Comparison of ENCODE assay signal across 8 cellular contexts in the genomic region with DNA sequence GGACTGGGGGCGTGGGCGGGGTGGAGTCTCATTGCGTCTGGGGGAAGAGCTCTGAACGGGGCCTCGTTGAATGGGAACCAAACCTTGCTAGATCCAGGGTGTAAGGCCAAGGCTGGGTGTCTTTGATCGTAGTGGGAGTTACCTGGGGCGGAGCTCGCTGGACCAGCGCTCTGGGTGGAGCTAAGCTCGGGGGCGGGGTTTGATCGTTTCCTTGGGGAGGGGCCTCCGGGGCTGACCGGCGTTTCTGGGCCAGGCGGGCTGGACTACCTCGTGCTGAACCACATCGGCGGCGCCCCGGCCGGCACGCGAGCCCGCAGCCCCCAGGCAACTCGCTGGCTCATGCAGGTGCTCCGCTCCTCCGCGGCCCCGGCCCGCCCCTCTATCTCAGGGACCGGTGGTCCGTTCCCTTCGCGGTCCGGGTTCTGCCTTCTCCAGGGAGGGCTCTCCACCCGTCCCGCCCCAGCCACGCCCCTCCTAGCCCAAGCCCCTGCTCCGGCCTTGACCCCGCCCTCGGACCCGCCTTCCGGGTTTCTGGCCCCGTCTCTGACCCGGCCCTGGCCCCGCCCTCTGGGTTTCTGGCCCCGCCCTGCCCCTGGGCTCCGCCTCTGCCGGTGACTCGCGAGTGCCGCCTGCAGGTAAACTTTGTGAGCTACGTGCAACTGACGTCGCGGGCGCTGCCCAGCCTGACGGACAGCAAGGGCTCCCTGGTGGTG. TPM values are rescaled to one million over a fixed set of nuclear protein-coding genes. Genes with fewer than 3 reads are reported as not detected.
DNase-seq lines count a peak whose midpoint lies in the region; ATAC-seq and TF ChIP-seq lines count a peak whose summit lies in the region.

No MANE protein-coding gene starts in this region.

- H3K36me3 ChIP-seq in KMS-11 (ENCODE audit: insufficient read depth) (no peaks in the 10 kb centered on the region), neural progenitor cell (no peaks in the 10 kb centered on the region), stomach (peaks cover 2 to 5% (median 4%) of the 10 kb centered on the region in 4 donors)

- DNase-seq in DMS114 treated with DMSO at 0.1 percent for 48 hours (lab: John Stamatoyannopoulos, UW; ENCODE audit: unreplicated experiment), result peak; percentile 51
- peak; percentile 97 for DNase-seq in RPMI8226
- peak; percentile 99 for DNase-seq in activated effector memory CD4-positive, alpha-beta T cell treated with anti-CD3 and anti-CD28 coated beads, Interleukin-2, amount 50 U/mL, for 16 hours
- DNase-seq in foreskin melanocyte, result peak; percentile 89
- DNase-seq in neural progenitor cell (ENCODE audit: low spot score), result peak; percentile 98
- DNase-seq in stomach, result peak; percentile 99

- no peaks in the 10 kb centered on the region for H3K9me3 Mint-ChIP-seq in neural progenitor cell

- peaks cover 36% of the 10 kb centered on the region for H3F3A ChIP-seq in neural progenitor cell (ENCODE audit: low read depth)

- peak overlapping the region; percentile 57 for H3K27ac Mint-ChIP-seq in neural progenitor cell

- intact Hi-C loops in stomach (cut with DNase I; ENCODE audit: low total_unique reads), result no loop called here

- H3K9me3 ChIP-seq in neural progenitor cell (ENCODE audit: low read depth) (no peaks in the 10 kb centered on the region), stomach (no peaks in the 10 kb centered on the region)

- peak; percentile 78 for TF ChIP-seq CTCF in KMS-11 (conservative IDR thresholded peaks at IDR 0.05; ENCODE audit: low read depth, low read length)
- TF ChIP-seq CTCF in neural progenitor cell (IDR thresholded peaks at IDR 0.05), result peak; percentile 81
- TF ChIP-seq CTCF in stomach (IDR thresholded peaks at IDR 0.05), result peak in 5 of 7 experiments; percentile 68 to 85 (median 72)

- ATAC-seq in GM21717 (IDR thresholded peaks at IDR 0.05; ENCODE audit: unreplicated experiment), result peak; percentile 32

- no peak for TF ChIP-seq EP300 in stomach (IDR thresholded peaks at IDR 0.05)

- H3K4me1 ChIP-seq in KMS-11 (ENCODE audit: low read depth, poor library complexity, severe bottlenecking) (peaks cover 12% of the 10 kb centered on the region), neural progenitor cell (peaks cover under 1% of the 10 kb centered on the region), stomach (peaks cover 25 to 44% (median 35%) of the 10 kb centered on the region in 4 donors)

- H3K4me2 ChIP-seq in KMS-11, result peak overlapping the region; percentile 13; the same call in 1 of the 2 replicates
- H3K4me2 ChIP-seq in neural progenitor cell, result peak overlapping the region; percentile 66

- no peak overlapping the region for H3K4me3 ChIP-seq in KMS-11 (IDR thresholded peaks at IDR 0.05; ENCODE audit: insufficient read depth, low read depth, low read length)
- H3K4me3 ChIP-seq in neural progenitor cell, result peak overlapping the region; percentile 58
- H3K4me3 ChIP-seq in stomach, result peak overlapping the region; percentile 60 to 70 (median 65)

- H3K36me3 Mint-ChIP-seq in neural progenitor cell, result no peaks in the 10 kb centered on the region

- H3K27ac ChIP-seq in KMS-11, result peak overlapping the region; percentile 50; the same call in 1 of the 2 replicates
- no peak overlapping the region for H3K27ac ChIP-seq in neural progenitor cell
- peak overlapping the region; percentile 83 to 92 (median 88) for H3K27ac ChIP-seq in stomach

- peak overlapping the region; percentile 84 for H3K4me3 Mint-ChIP-seq in neural progenitor cell

- H3K27me3 ChIP-seq in KMS-11 (ENCODE audit: insufficient read depth, low read depth) (no peaks in the 10 kb centered on the region; the same call in 1 of the 2 replicates), neural progenitor cell (no peaks in the 10 kb centered on the region), stomach (no peaks in the 10 kb centered on the region)

- no peak for TF ChIP-seq POLR2A in stomach (IDR thresholded peaks at IDR 0.05)

- peaks cover 17% of the 10 kb centered on the region for H3K79me2 ChIP-seq in KMS-11 (ENCODE audit: insufficient read depth, low read depth)
- peaks cover 17% of the 10 kb centered on the region for H3K79me2 ChIP-seq in neural progenitor cell (ENCODE audit: low read depth)

- H3K9ac ChIP-seq in KMS-11 (peak overlapping the region; percentile 49; the same call in 1 of the 2 replicates), neural progenitor cell (no peak overlapping the region)

- H3K4me1 Mint-ChIP-seq in neural progenitor cell, result peaks cover 27% of the 10 kb centered on the region

- WGBS in stomach, 5 donors, result 0 to 1% (median 0%) methylated on average over 2 to 59 of the region's 59 CpGs

- H4K20me1 ChIP-seq in KMS-11 (ENCODE audit: insufficient read depth) (peaks cover under 1% of the 10 kb centered on the region; the same call in 1 of the 2 replicates), neural progenitor cell (ENCODE audit: low read depth) (peaks cover 22% of the 10 kb centered on the region)

- H3K27me3 Mint-ChIP-seq in neural progenitor cell (ENCODE audit: insufficient read depth, low read depth), result peaks cover 13% of the 10 kb centered on the region

- peak overlapping the region; percentile 77; the same call in 1 of the 2 replicates for H2AFZ ChIP-seq in KMS-11 (ENCODE audit: low read depth)
- no peak overlapping the region for H2AFZ ChIP-seq in neural progenitor cell (replicated peaks)

RNA-seq across cellular contexts. Expression of a gene that starts 3.3 kb away (rescaled TPM):
- total RNA-seq in neural progenitor cell (ENCODE audit: low replicate concordance) (778 and 991 TPM in 2 replicates), stomach (100 to 1,000 TPM; 121 to 772 (median 289) TPM)
- polyA plus RNA-seq in stomach, result 1,000 to 10,000 TPM; 1,713 to 2,132 (median 1,726) TPM

RNA-seq across cellular contexts. Expression of a gene that starts 6.0 kb away (rescaled TPM):
- 7.7 and 60.5 TPM in 2 replicates for total RNA-seq in neural progenitor cell (ENCODE audit: low replicate concordance)
- total RNA-seq in stomach, result 10 to 100 TPM in 1 of 5 donors, 1 to 10 TPM in 3, under 1 TPM in 1; 0.89 to 26.8 (median 2.0) TPM
- polyA plus RNA-seq in stomach, result 10 to 100 TPM in 2 of 3 donors, 1 to 10 TPM in 1; 8.9 to 16.5 (median 11.2) TPM

RNA-seq across cellular contexts. Expression of a gene that starts 6.5 kb away (rescaled TPM):
- total RNA-seq in neural progenitor cell (ENCODE audit: low replicate concordance), result 7.5 and 15.0 TPM in 2 replicates
- total RNA-seq in stomach, result 100 to 1,000 TPM in 1 of 5 donors, 10 to 100 TPM in 4; 11.0 to 171 (median 27.5) TPM
- polyA plus RNA-seq in stomach, result 100 to 1,000 TPM in 2 of 3 donors, 10 to 100 TPM in 1; 96.7 to 136 (median 121) TPM

RNA-seq across cellular contexts. Expression of a gene that starts 33.1 kb away (rescaled TPM):
- total RNA-seq in neural progenitor cell (ENCODE audit: low replicate concordance) (35.9 and 68.4 TPM in 2 replicates), stomach (100 to 1,000 TPM in 1 of 5 donors, 10 to 100 TPM in 3, 1 to 10 TPM in 1; 8.8 to 169 (median 57.4) TPM)
- 10 to 100 TPM; 41.3 to 43.3 (median 41.7) TPM for polyA plus RNA-seq in stomach

RNA-seq across cellular contexts. Expression of a gene that starts 33.6 kb away (rescaled TPM):
- not detected in 2 replicates for total RNA-seq in neural progenitor cell (ENCODE audit: low replicate concordance)
- total RNA-seq in stomach, result not detected
- not detected for polyA plus RNA-seq in stomach
